ENCODE assay signal across 10 cellular contexts in the genomic region with DNA sequence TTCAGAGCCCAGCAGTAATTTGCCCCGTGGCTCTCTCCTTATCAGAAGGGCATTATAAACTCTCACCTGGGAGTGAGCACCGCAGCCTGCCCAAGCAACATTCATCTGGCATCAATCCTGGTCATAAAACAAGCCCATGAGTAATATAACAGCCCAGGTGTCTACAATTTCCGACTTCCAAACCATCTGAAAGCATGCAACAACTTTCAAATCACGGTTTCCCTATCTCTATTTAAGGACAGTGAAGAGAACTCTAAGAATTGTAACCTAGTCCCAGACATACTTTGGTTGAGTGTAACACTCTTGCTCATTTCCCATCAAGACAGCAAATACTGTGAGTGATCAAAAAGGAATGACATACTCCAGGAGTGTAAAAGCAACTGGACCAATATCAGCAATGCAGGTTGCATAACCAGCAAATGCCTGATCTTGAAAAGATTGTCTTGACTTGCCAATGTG.
DNase-seq lines count a peak whose midpoint lies in the region; ATAC-seq and TF ChIP-seq lines count a peak whose summit lies in the region.
"Had no signal": no experiment of that assay in that cellular context is flagged by ENCODE, and none has a peak within 500 bp of the region (broad histone marks: within the 10 kb centered on the region; RNA-seq: fewer than 3 reads in every experiment).

No MANE protein-coding gene starts in this region.

- H3K9me3 Mint-ChIP-seq in MCF 10A (ENCODE audit: unreplicated experiment), result no peaks in the 10 kb centered on the region
- H3K9me3 Mint-ChIP-seq in activated CD8-positive, alpha-beta memory T cell treated with anti-CD3 and anti-CD28 coated beads, Interleukin-2, amount 10 ng/mL, durations not matched to agents 7 days and 5 days (ENCODE audit: low read depth), result peaks cover 4% of the 10 kb centered on the region

- no TSS peak for BruUV-seq in MCF 10A (replicated peaks; lab: Mats Ljungman, UMichigan)

- peaks cover 21% of the 10 kb centered on the region for H3K4me1 Mint-ChIP-seq in MCF 10A (ENCODE audit: insufficient read depth, unreplicated experiment)
- H3K4me1 Mint-ChIP-seq in activated CD8-positive, alpha-beta memory T cell treated with anti-CD3 and anti-CD28 coated beads, Interleukin-2, amount 10 ng/mL, durations not matched to agents 7 days and 5 days, result no peaks in the 10 kb centered on the region

- ATAC-seq in lung (ENCODE audit: insufficient read depth, low FRiP score), result peak; percentile 58
- no peak for ATAC-seq in HG02610 (IDR thresholded peaks at IDR 0.05; ENCODE audit: unreplicated experiment)
- no peak for ATAC-seq in HG03442 (IDR thresholded peaks at IDR 0.05; ENCODE audit: unreplicated experiment)
- no peak for ATAC-seq in activated CD8-positive, alpha-beta memory T cell treated with anti-CD3 and anti-CD28 coated beads, Interleukin-2, amount 10 ng/mL, durations not matched to agents 7 days and 5 days

- H3K27ac Mint-ChIP-seq in MCF 10A (ENCODE audit: low read depth, unreplicated experiment), result no peak overlapping the region
- no peak overlapping the region for H3K27ac Mint-ChIP-seq in activated CD8-positive, alpha-beta memory T cell treated with anti-CD3 and anti-CD28 coated beads, Interleukin-2, amount 10 ng/mL, durations not matched to agents 7 days and 5 days
- H3K27ac Mint-ChIP-seq: activated naive CD8-positive, alpha-beta T cell had no signal

- POLR2A ChIA-PET in MCF 10A (lab: Yijun Ruan, JAX), result interaction anchor here (0.6 to 1.3 kb wide), 4 partner anchors 15 to 829 kb away, joined by 3 read pairs; no protein-coding TSS in a partner anchor

- CTCF ChIA-PET in MCF 10A (lab: Yijun Ruan, JAX), result no interaction called here
- CTCF ChIA-PET in activated CD8-positive, alpha-beta memory T cell treated with anti-CD3 and anti-CD28 coated beads, Interleukin-2, amount 10 ng/mL, durations not matched to agents 7 days and 5 days (lab: Charles Lee), result no interaction called here

- H3K4me3 Mint-ChIP-seq in MCF 10A (ENCODE audit: unreplicated experiment), result peak overlapping the region; percentile 25
- H3K4me3 Mint-ChIP-seq in activated CD8-positive, alpha-beta memory T cell treated with anti-CD3 and anti-CD28 coated beads, Interleukin-2, amount 10 ng/mL, durations not matched to agents 7 days and 5 days, result no peak overlapping the region
- H3K4me3 Mint-ChIP-seq: activated naive CD8-positive, alpha-beta T cell had no signal

- H3K36me3 ChIP-seq in lung (ENCODE audit: control insufficient read depth in 2 of 2, insufficient read depth in 2 of 2, low read length in 2 of 2), result no peaks in the 10 kb centered on the region
- H3K36me3 ChIP-seq: right atrium auricular region had no signal

- H3K4me3 ChIP-seq in lung, result no peak overlapping the region
- H3K4me3 ChIP-seq: right atrium auricular region had no signal

- H3K27me3 ChIP-seq in lung (ENCODE audit: control insufficient read depth, insufficient read depth), result no peaks in the 10 kb centered on the region
- H3K27me3 ChIP-seq: right atrium auricular region had no signal

- no peaks in the 10 kb centered on the region for H3K36me3 Mint-ChIP-seq in MCF 10A (ENCODE audit: insufficient read depth, unreplicated experiment)
- H3K36me3 Mint-ChIP-seq in activated CD8-positive, alpha-beta memory T cell treated with anti-CD3 and anti-CD28 coated beads, Interleukin-2, amount 10 ng/mL, durations not matched to agents 7 days and 5 days, result no peaks in the 10 kb centered on the region
- H3K36me3 Mint-ChIP-seq: activated naive CD8-positive, alpha-beta T cell had no signal

- DNase-seq in AG20443 (ENCODE audit: low spot score) (peak; percentile 68), M059J (ENCODE audit: low read depth) (peak; percentile 91), MCF 10A (ENCODE audit: unreplicated experiment) (peak; percentile 83), lung (ENCODE audit: low spot score) (no peak), anterior cingulate cortex (lab: John Stamatoyannopoulos, UW) (no peak)
- DNase-seq in activated CD8-positive, alpha-beta memory T cell treated with anti-CD3 and anti-CD28 coated beads, Interleukin-2, amount 10 ng/mL, durations not matched to agents 7 days and 5 days, result no peak

- H3K27me3 Mint-ChIP-seq in MCF 10A (ENCODE audit: insufficient read depth, unreplicated experiment), result no peaks in the 10 kb centered on the region
- no peaks in the 10 kb centered on the region for H3K27me3 Mint-ChIP-seq in activated CD8-positive, alpha-beta memory T cell treated with anti-CD3 and anti-CD28 coated beads, Interleukin-2, amount 10 ng/mL, durations not matched to agents 7 days and 5 days
- H3K27me3 Mint-ChIP-seq: activated naive CD8-positive, alpha-beta T cell had no signal

- WGBS in lung, 2 donors, result 41 to 59% methylated on average over 4 of the region's 4 CpGs

- H3K4me1 ChIP-seq in lung (ENCODE audit: control insufficient read depth in 2 of 2, insufficient read depth in 2 of 2, low read length in 2 of 2), result no peaks in the 10 kb centered on the region
- H3K4me1 ChIP-seq: right atrium auricular region had no signal

- no peaks in the 10 kb centered on the region for H3K9me3 ChIP-seq in lung (ENCODE audit: control insufficient read depth in 2 of 2, insufficient read depth in 1 of 2, low read length in 1 of 2)
- H3K9me3 ChIP-seq: right atrium auricular region had no signal

- TF ChIP-seq CTCF in MCF 10A (IDR thresholded peaks at IDR 0.05; ENCODE audit: unreplicated experiment), result no peak
- no peak for TF ChIP-seq CTCF in lung (IDR thresholded peaks at IDR 0.05; ENCODE audit: control extremely low read depth, extremely low read depth)

- H3K27ac ChIP-seq in lung (ENCODE audit: low read depth in 1 of 2, low read length in 1 of 2), result no peak overlapping the region
- H3K27ac ChIP-seq: right atrium auricular region had no signal

- intact Hi-C loops in MCF 10A (cut with micrococcal nuclease), result no loop called here

Comparison
In these comparisons a context has a peak if more than half of its experiments do, and no peak if none do; other contexts are left out.
1. DNase-seq: peak in AG20443 (single experiment), M059J (single experiment) and MCF 10A (single experiment); none in lung (single experiment), anterior cingulate cortex (0 of 58) and activated CD8-positive, alpha-beta memory T cell treated with anti-CD3 and anti-CD28 coated beads, Interleukin-2, amount 10 ng/mL, durations not matched to agents 7 days and 5 days (single experiment).